Comparison of ENCODE assay signal across 10 cellular contexts in genomic region chr15:77630956-77631789, GRCh38. TPM values are rescaled to one million over a fixed set of nuclear protein-coding genes. Genes with fewer than 3 reads are reported as not detected.
DNase-seq lines count a peak whose midpoint lies in the region; ATAC-seq and TF ChIP-seq lines count a peak whose summit lies in the region.
"Had no signal": no experiment of that assay in that cellular context is flagged by ENCODE, and none has a peak within 500 bp of the region (broad histone marks: within the 10 kb centered on the region; RNA-seq: fewer than 3 reads in every experiment).

No MANE protein-coding gene starts in this region.

- peaks cover 3 to 37% (median 20%) of the 10 kb centered on the region in 9 donors for H3K4me1 ChIP-seq in heart right ventricle

- DNase-seq in ELF-1 (ENCODE audit: low read depth, low spot score) (peak; percentile 62), heart right ventricle (no peak), pons (ENCODE audit: low spot score) (peak; percentile 79), DMS79 treated with DMSO at 0.1 percent for 48 hours (lab: John Stamatoyannopoulos, UW) (no peak)
- DNase-seq: adrenal gland had no signal

- H3K36me3 ChIP-seq in heart right ventricle: no peaks in the 10 kb centered on the region
- H3K36me3 ChIP-seq: adrenal gland had no signal

- WGBS in heart right ventricle, 2 donors: 24 to 27% methylated on average over 20 of the region's 20 CpGs

- H3K9me3 ChIP-seq in heart right ventricle: no peaks in the 10 kb centered on the region
- H3K9me3 ChIP-seq: adrenal gland had no signal

- H3K27me3 ChIP-seq in heart right ventricle: peaks cover 0 to 66% (median 37%) of the 10 kb centered on the region in 7 donors

- H3K4me3 ChIP-seq in heart right ventricle: peak overlapping the region; percentile 4 to 59 (median 48)
- H3K4me3 ChIP-seq: lung had no signal

- peak; percentile 83 for TF ChIP-seq CTCF in VCaP (conservative IDR thresholded peaks at IDR 0.05)
- TF ChIP-seq CTCF in heart right ventricle (IDR thresholded peaks at IDR 0.05): peak in 7 of 9 donors; percentile 21 to 57 (median 33)

- intact Hi-C loops in heart right ventricle (cut with DNase I): loop anchor here in 4 of 10 donors (5.0 to 10.0 kb wide), 7 partner anchors 186 to 526 kb away; no protein-coding TSS in a partner anchor

- peak overlapping the region; percentile 87; the same call in 1 of the 2 replicates for H3K27ac ChIP-seq in VCaP
- H3K27ac ChIP-seq in heart right ventricle: peak overlapping the region in 1 of 10 donors; percentile 20
- H3K27ac ChIP-seq: adrenal gland had no signal

- ATAC-seq in heart right ventricle (peak in 6 of 8 donors; percentile 6 to 43 (median 26)), HG02763 (IDR thresholded peaks at IDR 0.05; ENCODE audit: unreplicated experiment) (no peak), GM19324 (IDR thresholded peaks at IDR 0.05; ENCODE audit: low FRiP score, unreplicated experiment) (no peak), GM18907 (IDR thresholded peaks at IDR 0.05; ENCODE audit: unreplicated experiment) (no peak)

RNA-seq across cellular contexts. Expression of gene LINGO1, which starts 1.5 kb away (rescaled TPM):
- total RNA-seq in heart right ventricle: 1 to 10 TPM in 7 of 10 donors, under 1 TPM in 3; 0.70 to 2.2 (median 1.3) TPM
- polyA plus RNA-seq in heart right ventricle: 1 to 10 TPM; 1.3 to 2.7 TPM

Comparison
In these comparisons a context has a peak if more than half of its experiments do, and no peak if none do; other contexts are left out.
1. DNase-seq: peak in ELF-1 (single experiment) and pons (single experiment); none in heart right ventricle (0 of 2) and DMS79 treated with DMSO at 0.1 percent for 48 hours (single experiment).
2. ATAC-seq: peak in heart right ventricle (6 of 8); none in HG02763 (single experiment), GM19324 (single experiment) and GM18907 (single experiment).